Comparison of ENCODE assay signal across 8 cellular contexts in the genomic region with DNA sequence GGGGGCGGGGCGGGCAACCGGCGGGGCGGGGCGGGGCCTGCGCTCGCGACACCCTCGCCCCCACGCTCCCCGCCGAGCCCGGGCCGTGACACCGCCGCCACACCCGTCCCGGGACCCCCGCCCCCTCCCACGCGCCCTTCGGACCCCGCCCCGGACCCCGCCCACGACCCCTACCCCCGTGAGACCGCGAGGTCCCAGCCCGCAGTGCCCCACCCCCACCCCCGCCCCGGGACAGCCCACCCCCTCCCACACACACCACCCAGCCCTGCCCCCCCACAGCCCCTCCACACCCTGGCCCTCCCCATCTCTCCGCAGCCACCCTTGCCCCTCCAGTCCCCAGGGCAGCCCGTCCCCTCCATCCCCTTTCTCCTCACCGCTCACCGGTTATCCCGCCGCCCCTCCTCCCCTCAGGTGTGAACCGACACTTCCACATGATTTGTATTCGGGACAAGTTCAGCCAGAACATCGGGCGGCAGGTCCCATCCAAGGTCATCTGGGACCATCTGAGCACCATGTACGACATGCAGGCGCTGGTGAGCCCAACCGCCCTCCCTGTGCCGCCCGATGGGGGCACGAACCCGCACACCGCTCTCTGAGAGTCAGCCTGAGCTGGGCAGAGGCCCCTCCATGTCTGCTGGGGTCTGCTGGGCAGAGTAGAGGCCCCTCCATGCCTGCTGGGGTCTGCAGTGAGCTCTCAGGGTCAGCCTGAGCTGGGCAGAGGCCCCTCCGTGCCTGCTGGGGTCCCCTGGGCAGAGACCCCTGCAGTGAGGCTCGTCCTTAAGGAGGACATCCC. TPM values are rescaled to one million over a fixed set of nuclear protein-coding genes. Genes with fewer than 3 reads are reported as not detected.
DNase-seq lines count a peak whose midpoint lies in the region; ATAC-seq and TF ChIP-seq lines count a peak whose summit lies in the region.

No MANE protein-coding gene starts in this region.

- H3K27ac ChIP-seq in body of pancreas: peak overlapping the region; percentile 78 to 91 (median 84)
- H3K27ac ChIP-seq in right lobe of liver: peak overlapping the region; percentile 87 to 94 (median 89)
- H3K27ac ChIP-seq in thyroid gland: peak overlapping the region; percentile 49 to 83 (median 75)

- no peak for ATAC-seq in body of pancreas
- ATAC-seq in right lobe of liver: no peak
- ATAC-seq in GM18519 (IDR thresholded peaks at IDR 0.05; ENCODE audit: low FRiP score, unreplicated experiment): no peak

- no peaks in the 10 kb centered on the region for H3K9me3 Mint-ChIP-seq in activated CD4-positive, alpha-beta T cell treated with anti-CD3 and anti-CD28 coated beads, Interleukin-2, amount 10 ng/mL, durations not matched to agents 24 days and 14 days

- H3K4me3 Mint-ChIP-seq in activated CD4-positive, alpha-beta T cell treated with anti-CD3 and anti-CD28 coated beads, Interleukin-2, amount 10 ng/mL, durations not matched to agents 24 days and 14 days: peak overlapping the region; percentile 89

- peaks cover 25% of the 10 kb centered on the region for H3K4me1 Mint-ChIP-seq in activated CD4-positive, alpha-beta T cell treated with anti-CD3 and anti-CD28 coated beads, Interleukin-2, amount 10 ng/mL, durations not matched to agents 24 days and 14 days

- WGBS in body of pancreas, 2 donors: 20 to 22% methylated on average over 13 to 29 of the region's 53 CpGs
- 5% methylated on average over 7 of the region's 53 CpGs for WGBS in right lobe of liver (ENCODE audit: insufficient coverage, low coverage, low lambda C conversion rate, missing lambda C conversion rate)
- WGBS in thyroid gland, 2 donors: 42 to 45% methylated on average over 6 to 18 of the region's 53 CpGs

- peaks cover 28% of the 10 kb centered on the region for H3K36me3 Mint-ChIP-seq in activated CD4-positive, alpha-beta T cell treated with anti-CD3 and anti-CD28 coated beads, Interleukin-2, amount 10 ng/mL, durations not matched to agents 24 days and 14 days (ENCODE audit: low read depth)

- H3K4me3 ChIP-seq in body of pancreas (no peak overlapping the region), right lobe of liver (peak overlapping the region; percentile 59 to 88 (median 66)), thyroid gland (replicated peaks in 1 of 3) (peak overlapping the region in 1 of 3 donors; percentile 55)

- TF ChIP-seq POLR2A in body of pancreas (IDR thresholded peaks at IDR 0.05): no peak
- no peak for TF ChIP-seq POLR2A in right lobe of liver (IDR thresholded peaks at IDR 0.05)
- no peak for TF ChIP-seq POLR2A in thyroid gland (IDR thresholded peaks at IDR 0.05)

- no peaks in the 10 kb centered on the region for H3K27me3 Mint-ChIP-seq in activated CD4-positive, alpha-beta T cell treated with anti-CD3 and anti-CD28 coated beads, Interleukin-2, amount 10 ng/mL, durations not matched to agents 24 days and 14 days

- TF ChIP-seq CTCF in body of pancreas (IDR thresholded peaks at IDR 0.05): no peak
- TF ChIP-seq CTCF in right lobe of liver (IDR thresholded peaks at IDR 0.05): no peak
- no peak for TF ChIP-seq CTCF in thyroid gland (IDR thresholded peaks at IDR 0.05)

- no peak for DNase-seq in activated CD4-positive, alpha-beta T cell treated with anti-CD3 and anti-CD28 coated beads, Interleukin-2, amount 10 ng/mL, durations not matched to agents 24 days and 14 days
- DNase-seq in activated CD4-positive, alpha-beta T cell treated with anti-CD3 and anti-CD28 coated beads, Interleukin-2, amount 50 U/mL, for 48 hours: no peak
- DNase-seq in body of pancreas: peak in 2 of 4 donors; percentile 38 to 44
- no peak for DNase-seq in right lobe of liver
- DNase-seq in thyroid gland: no peak
- no peak for DNase-seq in stimulated activated CD8-positive, alpha-beta memory T cell treated with anti-CD3 and anti-CD28 coated beads, Interleukin-4, amount 100 ng/mL, for 48 hours
- DNase-seq in NCI-H2196 (lab: John Stamatoyannopoulos, UW; ENCODE audit: unreplicated experiment): no peak

- H3K36me3 ChIP-seq in body of pancreas (replicated peaks in 1 of 2; ENCODE audit: insufficient read depth in 1 of 2, low read depth in 2 of 2): peaks cover 0 to 13% of the 10 kb centered on the region in 2 donors
- H3K36me3 ChIP-seq in right lobe of liver: peaks cover 0 to 26% (median 9%) of the 10 kb centered on the region in 4 donors
- H3K36me3 ChIP-seq in thyroid gland: peaks cover 17 to 19% of the 10 kb centered on the region in 2 donors

- intact Hi-C loops in activated CD4-positive, alpha-beta T cell treated with anti-CD3 and anti-CD28 coated beads, Interleukin-2, amount 10 ng/mL, durations not matched to agents 24 days and 14 days (cut with micrococcal nuclease): loop anchor here (1.0 kb wide), 1 partner anchor 7 kb away; a partner anchor contains a TSS
- intact Hi-C loops in body of pancreas (cut with DNase I) (no loop called here), right lobe of liver (cut with DNase I) (no loop called here), thyroid gland (cut with DNase I) (no loop called here)

- no peaks in the 10 kb centered on the region for H3K9me3 ChIP-seq in body of pancreas
- no peaks in the 10 kb centered on the region for H3K9me3 ChIP-seq in right lobe of liver
- H3K9me3 ChIP-seq in thyroid gland: no peaks in the 10 kb centered on the region

- peaks cover 29% of the 10 kb centered on the region for H3K4me1 ChIP-seq in body of pancreas
- H3K4me1 ChIP-seq in right lobe of liver: peaks cover 0 to 31% (median 12%) of the 10 kb centered on the region in 4 donors
- H3K4me1 ChIP-seq in thyroid gland: peaks cover 16 to 22% of the 10 kb centered on the region in 2 donors

- peak overlapping the region; percentile 91 for H3K27ac Mint-ChIP-seq in activated CD4-positive, alpha-beta T cell treated with anti-CD3 and anti-CD28 coated beads, Interleukin-2, amount 10 ng/mL, durations not matched to agents 24 days and 14 days

- H3K27me3 ChIP-seq in body of pancreas: no peaks in the 10 kb centered on the region
- no peaks in the 10 kb centered on the region for H3K27me3 ChIP-seq in right lobe of liver
- H3K27me3 ChIP-seq in thyroid gland: no peaks in the 10 kb centered on the region

RNA-seq across cellular contexts. Expression of a gene that starts 0.6 kb away (rescaled TPM):
- 19.4 and 19.6 TPM in 2 replicates for total RNA-seq in activated CD4-positive, alpha-beta T cell treated with anti-CD3 and anti-CD28 coated beads, Interleukin-2, amount 10 ng/mL, durations not matched to agents 24 days and 14 days
- total RNA-seq in body of pancreas (10 to 100 TPM in 1 of 2 donors, 1 to 10 TPM in 1; 7.0 to 10.2 TPM), right lobe of liver (1 to 10 TPM; 3.3 to 8.0 (median 5.3) TPM), thyroid gland (10 to 100 TPM in 3 of 4 donors, 1 to 10 TPM in 1; 9.9 to 14.6 (median 12.4) TPM)

RNA-seq across cellular contexts. Expression of a gene that starts 7.7 kb away (rescaled TPM):
- 49.1 and 54.6 TPM in 2 replicates for total RNA-seq in activated CD4-positive, alpha-beta T cell treated with anti-CD3 and anti-CD28 coated beads, Interleukin-2, amount 10 ng/mL, durations not matched to agents 24 days and 14 days
- total RNA-seq in body of pancreas: 10 to 100 TPM; 46.4 to 47.8 TPM
- 10 to 100 TPM; 40.7 to 48.1 (median 47.0) TPM for total RNA-seq in right lobe of liver
- 10 to 100 TPM; 50.0 to 67.6 (median 63.7) TPM for total RNA-seq in thyroid gland

RNA-seq across cellular contexts. Expression of a gene that starts 20.0 kb away (rescaled TPM):
- 0.47 TPM in 1 of 2 replicates, not detected in the other for total RNA-seq in activated CD4-positive, alpha-beta T cell treated with anti-CD3 and anti-CD28 coated beads, Interleukin-2, amount 10 ng/mL, durations not matched to agents 24 days and 14 days
- total RNA-seq in body of pancreas: 10 to 100 TPM; 25.2 to 69.5 TPM
- 1 to 10 TPM; 1.5 to 7.6 (median 3.5) TPM for total RNA-seq in right lobe of liver
- total RNA-seq in thyroid gland: 100 to 1,000 TPM in 1 of 4 donors, 10 to 100 TPM in 2, 1 to 10 TPM in 1; 5.3 to 113 (median 62.8) TPM

Comparison
In these comparisons a context has a peak if more than half of its experiments do, and no peak if none do; other contexts are left out.
1. H3K4me3 ChIP-seq: peak in right lobe of liver (3 of 3); none in body of pancreas (0 of 2).
2. Peak in every context shown above with its lines, with median percentiles within 50 percentile points of each other: H3K27ac ChIP-seq.